ENCODE assay signal across 1 cellular context in genomic region chr2:30358822-30359221, GRCh38.
TF ChIP-seq lines count a peak whose summit lies in the region.

No MANE protein-coding gene starts in this region.

TF ChIP-seq in IMR-90, 13 proteins besides CTCF, POLR2A, EP300 and RAD21:
- no peak for TF ChIP-seq USF2 (IDR thresholded peaks at IDR 0.05; ENCODE audit: low read depth, low read length)
- TF ChIP-seq SMC3 (IDR thresholded peaks at IDR 0.05; ENCODE audit: low read depth, low read length) = no peak
- no peak for TF ChIP-seq RFX5 (IDR thresholded peaks at IDR 0.05; ENCODE audit: low read depth, low read length)
- no peak for TF ChIP-seq BHLHE40 (IDR thresholded peaks at IDR 0.05; ENCODE audit: low read depth, low read length)
- TF ChIP-seq RCOR1 (IDR thresholded peaks at IDR 0.05; ENCODE audit: insufficient replicate concordance, low read length) = no peak
- TF ChIP-seq ELK1 (IDR thresholded peaks at IDR 0.05; ENCODE audit: borderline replicate concordance, low read depth, low read length) = no peak
- no peak for TF ChIP-seq MAFK (IDR thresholded peaks at IDR 0.05; ENCODE audit: low read depth, low read length)
- TF ChIP-seq MXI1 (IDR thresholded peaks at IDR 0.05; ENCODE audit: borderline replicate concordance, low read depth, low read length) = no peak
- TF ChIP-seq CHD1 (IDR thresholded peaks at IDR 0.05; ENCODE audit: low read depth, low read length) = no peak
- TF ChIP-seq MAZ (IDR thresholded peaks at IDR 0.05; ENCODE audit: borderline replicate concordance, low read depth, low read length) = no peak
- no peak for TF ChIP-seq NFE2L2 (IDR thresholded peaks at IDR 0.05; ENCODE audit: low read depth, low read length)
TF ChIP-seq in IMR-90: peak in this region for 0.
